ENCODE assay signal across 8 cellular contexts in the genomic region with DNA sequence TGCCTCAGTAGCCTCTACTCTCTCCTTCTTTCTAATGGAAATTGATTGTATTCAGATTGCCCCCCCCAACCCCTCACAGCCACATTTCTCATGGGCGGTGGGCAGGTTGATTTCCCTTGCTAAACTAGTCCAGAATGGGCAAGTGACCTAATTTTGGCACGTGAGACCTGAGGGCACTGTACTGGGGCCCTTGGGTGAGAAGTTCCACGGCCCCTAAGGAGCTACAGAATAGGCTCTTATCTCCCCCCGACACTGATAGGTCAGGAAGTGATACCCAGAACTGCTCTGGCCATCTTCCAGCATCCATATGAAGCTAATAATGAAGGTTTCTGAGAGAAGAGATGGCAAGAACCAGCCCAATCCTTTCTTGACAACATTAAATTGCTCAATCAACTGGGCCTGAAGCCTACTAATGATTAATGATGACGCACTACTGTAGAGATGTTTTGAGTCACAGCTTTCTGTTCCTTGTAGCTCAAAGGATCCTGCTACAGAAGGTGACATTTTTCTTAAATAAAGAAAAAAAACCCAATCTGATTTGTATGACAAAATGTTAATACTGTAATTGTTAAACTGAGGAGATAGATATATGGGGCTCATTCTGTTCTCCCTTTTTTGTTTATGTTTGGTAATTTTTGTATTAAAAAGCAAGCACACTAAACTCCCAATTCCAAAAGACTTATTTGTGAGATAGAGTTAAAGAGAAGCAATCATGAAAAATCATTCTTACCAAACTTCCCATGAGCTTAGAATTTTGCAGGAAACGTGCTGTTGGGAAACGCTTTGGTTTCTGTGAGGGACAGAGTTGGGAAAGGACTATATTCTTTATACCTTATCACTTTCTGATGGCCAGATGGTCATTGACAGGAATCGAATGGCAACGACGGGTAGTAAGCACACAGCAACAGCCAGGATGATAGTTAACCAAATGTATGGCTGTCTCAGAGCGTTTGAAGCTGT. TPM values are rescaled to one million over a fixed set of nuclear protein-coding genes. Genes with fewer than 3 reads are reported as not detected.
DNase-seq lines count a peak whose midpoint lies in the region; ATAC-seq and TF ChIP-seq lines count a peak whose summit lies in the region.

No MANE protein-coding gene starts in this region.

- H3K9me3 ChIP-seq in left lung: peaks cover 0 to under 1% of the 10 kb centered on the region in 2 donors

- no peak for TF ChIP-seq CTCF in left lung (IDR thresholded peaks at IDR 0.05)

- H3K27ac ChIP-seq in left lung: no peak overlapping the region

- DNase-seq in RKO (ENCODE audit: low spot score) (peak; percentile 80), left lung (no peak), GDM1 (lab: John Stamatoyannopoulos, UW) (no peak), NCI-H1930 (lab: John Stamatoyannopoulos, UW) (no peak), H4 (ENCODE audit: low spot score) (no peak)
- DNase-seq in activated CD4-positive, CD25-positive, alpha-beta regulatory T cell treated with anti-CD3 and anti-CD28 coated beads, Interleukin-2, amount 50 U/mL, for 72 hours: no peak

- no peak overlapping the region for H3K4me3 ChIP-seq in left lung

- H3K4me1 ChIP-seq in left lung: peaks cover 0 to 19% of the 10 kb centered on the region in 2 donors

- intact Hi-C loops in left lung (cut with DNase I): no loop called here

- H3K36me3 ChIP-seq in left lung: peaks cover 0 to 28% of the 10 kb centered on the region in 2 donors

- no peaks in the 10 kb centered on the region for H3K27me3 ChIP-seq in left lung

- ATAC-seq in GM18505 (IDR thresholded peaks at IDR 0.05; ENCODE audit: unreplicated experiment) (peak; percentile 84), HG02610 (IDR thresholded peaks at IDR 0.05; ENCODE audit: unreplicated experiment) (peak; percentile 97), left lung (peak; percentile 76)

- TF ChIP-seq POLR2A in GM18505 (IDR thresholded peaks at IDR 0.05; ENCODE audit: borderline replicate concordance, extremely low read depth, insufficient read depth, insufficient read length): no peak

RNA-seq across cellular contexts. Expression of a gene that starts 28.2 kb away (rescaled TPM):
- total RNA-seq in left lung: 100 to 1,000 TPM in 1 of 2 donors, 10 to 100 TPM in 1; 87.0 to 124 TPM
- total RNA-seq in H4 (2014; rRNA removed; shearing (Covaris generic)): 236 and 241 TPM in 2 replicates
